ENCODE assay signal across 1 cellular context in genomic region chr3:195914648-195915473, GRCh38.
A peak's percentile ranks its signal among the peaks of the same experiment; 100 is the strongest.
TF ChIP-seq lines count a peak whose summit lies in the region.

No MANE protein-coding gene starts in this region.

TF ChIP-seq in HEK293, 187 proteins besides CTCF, POLR2A, EP300 and RAD21 (continued from another document):
- TF ChIP-seq PRDM10 (tag by site-specific recombination; IDR thresholded peaks at IDR 0.05) = peak; percentile 74
- no peak for TF ChIP-seq ZNF362 (tag by site-specific recombination; IDR thresholded peaks at IDR 0.05)
- TF ChIP-seq ZNF148 (tag by site-specific recombination; IDR thresholded peaks at IDR 0.05; ENCODE audit: borderline replicate concordance) = no peak
- no peak for TF ChIP-seq ZNF211 (tag by site-specific recombination; IDR thresholded peaks at IDR 0.05; ENCODE audit: low read depth)
- TF ChIP-seq ZNF324 (tag by site-specific recombination; IDR thresholded peaks at IDR 0.05) = no peak
- no peak for TF ChIP-seq REST (tag by site-specific recombination; IDR thresholded peaks at IDR 0.05)
- TF ChIP-seq OSR2 (tag by site-specific recombination; IDR thresholded peaks at IDR 0.05) = no peak
- no peak for TF ChIP-seq ZNF24 (tag by site-specific recombination; IDR thresholded peaks at IDR 0.05)
- TF ChIP-seq MYNN (tag by site-specific recombination; IDR thresholded peaks at IDR 0.05; ENCODE audit: borderline replicate concordance) = no peak
- no peak for TF ChIP-seq ZNF114 (tag by site-specific recombination; IDR thresholded peaks at IDR 0.05)
- TF ChIP-seq KLF7 (tag by site-specific recombination; IDR thresholded peaks at IDR 0.05; ENCODE audit: borderline replicate concordance) = no peak
- TF ChIP-seq ZFP37 (tag by site-specific recombination; IDR thresholded peaks at IDR 0.05) = peak; percentile 72; the same call in 1 of the 2 replicates
- TF ChIP-seq ZNF214 (tag by site-specific recombination; IDR thresholded peaks at IDR 0.05; ENCODE audit: borderline replicate concordance) = no peak
- TF ChIP-seq TCF7L2 (IDR thresholded peaks at IDR 0.05; ENCODE audit: borderline replicate concordance, low read depth, low read length) = no peak
- TF ChIP-seq ZNF121 (tag by site-specific recombination; IDR thresholded peaks at IDR 0.05) = no peak
- no peak for TF ChIP-seq ZNF433 (tag by site-specific recombination; IDR thresholded peaks at IDR 0.05; ENCODE audit: low read depth)
- TF ChIP-seq ZSCAN30 (tag by site-specific recombination; IDR thresholded peaks at IDR 0.05) = peak; percentile 43; the same call in 1 of the 2 replicates
- no peak for TF ChIP-seq ZNF658 (tag by site-specific recombination; IDR thresholded peaks at IDR 0.05)
- peak; percentile 64 for TF ChIP-seq SP7 (tag by site-specific recombination; IDR thresholded peaks at IDR 0.05)
